Comparison of ENCODE assay signal across 8 cellular contexts in the genomic region with DNA sequence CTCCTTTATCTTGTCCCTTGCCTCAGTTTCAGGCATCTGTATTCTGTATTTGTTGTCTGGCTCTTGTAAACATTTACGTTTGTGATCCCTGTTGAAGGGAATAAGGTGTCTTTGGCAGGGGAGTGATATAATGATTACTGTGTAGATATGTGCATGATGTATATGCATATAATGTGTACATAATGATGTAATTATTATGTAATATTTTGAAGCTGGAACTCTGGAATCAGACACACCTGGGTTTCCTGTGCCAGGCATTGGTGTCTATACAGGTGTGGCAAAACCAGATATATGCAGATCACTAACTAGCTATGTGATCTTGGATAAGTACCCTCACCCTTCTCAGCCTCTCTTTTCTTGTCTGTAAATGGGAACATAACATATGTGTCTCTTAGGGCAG.
"Had no signal": no experiment of that assay in that cellular context is flagged by ENCODE, and none has a peak within 500 bp of the region (broad histone marks: within the 10 kb centered on the region; RNA-seq: fewer than 3 reads in every experiment).

No MANE protein-coding gene starts in this region.

- H3K27ac ChIP-seq: GM23248, HL-60 had no signal

- H3K4me3 ChIP-seq: GM23248, HAP-1, K562 had no signal

- DNase-seq: GOT3, H7, HFFc6, IMR-90 had no signal

- H3K36me3 ChIP-seq: HAP-1 had no signal

- FAIRE-seq: K562 had no signal
